ENCODE assay signal across 26 cellular contexts in the genomic region with DNA sequence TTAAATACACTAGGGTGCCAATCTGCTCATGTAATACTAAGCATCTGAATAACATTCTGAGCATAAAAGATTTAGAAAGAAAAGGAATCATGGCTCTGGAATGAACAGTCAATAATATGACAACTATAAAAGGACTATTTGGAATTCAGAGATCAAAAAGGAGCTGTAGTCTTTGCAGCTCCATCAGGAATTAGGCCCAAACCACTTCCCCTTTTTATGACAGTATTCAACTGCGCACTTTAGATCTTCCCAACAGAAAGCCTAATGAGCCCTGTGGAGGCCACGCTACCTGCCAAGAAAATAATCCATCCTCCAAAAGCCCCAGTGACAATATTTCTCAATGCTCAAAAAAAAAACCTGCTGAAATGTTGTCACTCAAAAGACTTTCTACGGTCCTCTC.
"Had no signal": no experiment of that assay in that cellular context is flagged by ENCODE, and none has a peak within 500 bp of the region (broad histone marks: within the 10 kb centered on the region; RNA-seq: fewer than 3 reads in every experiment).

No MANE protein-coding gene starts in this region.

- H3K4me1 ChIP-seq: breast epithelium had no signal

- H3K4me3 ChIP-seq: breast epithelium, MG63 had no signal

- H3K9ac ChIP-seq: KMS-11 had no signal

- H3K36me3 Mint-ChIP-seq: T-cell had no signal

- H3K4me2 ChIP-seq: KMS-11 had no signal

- H3K27me3 Mint-ChIP-seq: activated CD4-positive, alpha-beta T cell treated with anti-CD3 and anti-CD28 coated beads for 36 hours; T-cell had no signal

- H3K36me3 ChIP-seq: breast epithelium, MG63 had no signal

- H3K4me1 Mint-ChIP-seq: activated CD4-positive, alpha-beta T cell treated with anti-CD3 and anti-CD28 coated beads for 36 hours had no signal

- H3K4me3 Mint-ChIP-seq: activated CD4-positive, alpha-beta T cell treated with anti-CD3 and anti-CD28 coated beads for 36 hours; activated CD8-positive, alpha-beta T cell treated with anti-CD3 and anti-CD28 coated beads, Interleukin-2, amount 10 ng/mL, durations not matched to agents 7 days and 5 days; T-cell had no signal

- H3K27me3 ChIP-seq: breast epithelium, MG63 had no signal

- DNase-seq: activated CD4-positive, alpha-beta T cell treated with anti-CD3 and anti-CD28 coated beads for 36 hours; activated CD8-positive, alpha-beta memory T cell treated with anti-CD3 and anti-CD28 coated beads, Interleukin-2, amount 50 U/mL, for 48 hours; activated CD8-positive, alpha-beta T cell treated with anti-CD3 and anti-CD28 coated beads, Interleukin-2, amount 10 ng/mL, durations not matched to agents 7 days and 5 days; activated naive CD4-positive, alpha-beta T cell treated with anti-CD3 and anti-CD28 coated beads, Interleukin-2, amount 50 U/mL, for 16 hours; activated T-cell treated with anti-CD3 and anti-CD28 coated beads, Interleukin-2, amount 50 U/mL, for 1 hour; aorta; caudate nucleus; MG63; NCI-H1092 treated with DMSO at 0.1 percent for 48 hours; NCI-H1417 treated with DMSO at 0.1 percent for 48 hours; NCI-H1694; NCI-H2029; NCI-H2107; NCI-H2171 treated with DMSO at 0.1 percent for 48 hours; NCI-H226; NCI-H510A; NCI-H526 treated with DMSO at 0.1 percent for 48 hours; NK-92 treated with Interleukin-12 subunit alpha and Interleukin-12 subunit beta, amount 100 ng/mL, for 24 hours; PC-3; SHP77 treated with DMSO at 0.1 percent for 48 hours; T-cell; T-helper 2 cell; T1000 had no signal

- H3K27ac ChIP-seq: breast epithelium, KMS-11, VCaP had no signal

- ATAC-seq: activated CD4-positive, alpha-beta T cell treated with anti-CD3 and anti-CD28 coated beads for 36 hours; activated CD8-positive, alpha-beta T cell treated with anti-CD3 and anti-CD28 coated beads, Interleukin-2, amount 10 ng/mL, durations not matched to agents 7 days and 5 days; PC-3; T-cell had no signal

- H3K9me3 ChIP-seq: breast epithelium had no signal

- H3K27ac Mint-ChIP-seq: activated CD4-positive, alpha-beta T cell treated with anti-CD3 and anti-CD28 coated beads for 36 hours; activated CD8-positive, alpha-beta T cell treated with anti-CD3 and anti-CD28 coated beads, Interleukin-2, amount 10 ng/mL, durations not matched to agents 7 days and 5 days; T-cell had no signal
